ENCODE assay signal across 9 cellular contexts in the genomic region with DNA sequence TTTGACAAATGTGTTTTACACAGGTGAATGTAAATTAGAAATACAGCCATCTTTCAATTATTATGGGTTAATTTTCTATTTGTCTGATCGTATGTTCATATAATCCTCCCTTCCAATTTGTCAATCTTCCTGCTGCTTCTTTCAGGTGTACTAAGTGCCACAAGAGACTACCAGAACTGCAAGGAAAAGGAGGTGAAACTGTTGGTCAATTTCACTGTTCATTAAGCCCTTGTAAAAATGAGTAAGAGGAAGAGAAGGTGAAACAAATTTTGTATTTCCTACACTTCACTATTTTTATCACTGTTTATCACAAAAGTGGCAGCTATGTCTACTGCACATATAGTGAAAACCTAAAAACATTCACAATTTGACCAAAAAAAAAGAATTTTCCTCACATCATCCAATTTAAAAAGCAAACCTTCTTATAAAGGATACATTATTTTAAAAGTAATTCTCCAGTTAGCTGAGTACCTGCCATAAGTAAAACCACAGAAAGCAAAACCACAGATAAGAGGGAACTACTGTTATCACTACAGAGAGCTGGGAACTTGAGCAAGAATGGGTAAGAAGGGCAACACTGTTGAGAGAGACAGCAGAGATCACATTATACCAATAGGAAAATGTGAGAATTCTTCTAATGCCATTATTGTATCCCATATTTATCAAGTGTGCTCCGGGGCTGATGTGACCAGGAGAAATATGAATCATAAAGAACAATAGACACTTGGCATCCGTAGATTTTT.
DNase-seq lines count a peak whose midpoint lies in the region; ATAC-seq and TF ChIP-seq lines count a peak whose summit lies in the region.
"Had no signal": no experiment of that assay in that cellular context is flagged by ENCODE, and none has a peak within 500 bp of the region (broad histone marks: within the 10 kb centered on the region; RNA-seq: fewer than 3 reads in every experiment).

No MANE protein-coding gene starts in this region.

- in situ Hi-C loops in transverse colon (cut with MboI; ENCODE audit: low pct_ligation_motif_present in 1 of 4, low pct_unique_long_range_greater_than_20kb in 1 of 4, low sequenced_read_pairs in 3 of 4), result no loop called here

- H3K27ac ChIP-seq in WERI-Rb-1, result no peak overlapping the region
- H3K27ac ChIP-seq in transverse colon, result no peak overlapping the region

- no peaks in the 10 kb centered on the region for H3K36me3 Mint-ChIP-seq in activated naive CD8-positive, alpha-beta T cell treated with anti-CD3 and anti-CD28 coated beads, Interleukin-2, amount 50 U/mL, for 24 hours (ENCODE audit: low read depth)

- peak; percentile 97 for ATAC-seq in GM18498 (IDR thresholded peaks at IDR 0.05; ENCODE audit: unreplicated experiment)
- peak; percentile 98 for ATAC-seq in GM21515 (IDR thresholded peaks at IDR 0.05; ENCODE audit: unreplicated experiment)
- peak; percentile 99 for ATAC-seq in HG03520 (IDR thresholded peaks at IDR 0.05; ENCODE audit: unreplicated experiment)
- peak; percentile 98 for ATAC-seq in activated naive CD8-positive, alpha-beta T cell treated with anti-CD3 and anti-CD28 coated beads, Interleukin-2, amount 50 U/mL, for 24 hours
- ATAC-seq: Panc1 had no signal

- H3K4me3 ChIP-seq in WERI-Rb-1 (ENCODE audit: low read depth, low read length) (no peak overlapping the region), transverse colon (no peak overlapping the region)

- TF ChIP-seq EP300 in transverse colon (IDR thresholded peaks at IDR 0.05; ENCODE audit: low read depth), result no peak

- WGBS in transverse colon (ENCODE audit: low coverage in 1 of 2), 2 donors, result 49 to 72% methylated on average over 3 of the region's 3 CpGs

- H3K36me3 ChIP-seq in WERI-Rb-1 (no peaks in the 10 kb centered on the region), transverse colon (no peaks in the 10 kb centered on the region)

- TF ChIP-seq POLR2A in transverse colon (IDR thresholded peaks at IDR 0.05), result no peak

- peaks cover 0 to 5% (median 3%) of the 10 kb centered on the region in 4 donors for H3K4me1 ChIP-seq in transverse colon

- TF ChIP-seq CTCF in WERI-Rb-1 (IDR thresholded peaks at IDR 0.05; ENCODE audit: low read depth, low read length) (no peak), transverse colon (IDR thresholded peaks at IDR 0.05) (no peak)

- H3K4me1 Mint-ChIP-seq in activated naive CD8-positive, alpha-beta T cell treated with anti-CD3 and anti-CD28 coated beads, Interleukin-2, amount 50 U/mL, for 24 hours, result peaks cover 8% of the 10 kb centered on the region

- H3K27me3 Mint-ChIP-seq in activated naive CD8-positive, alpha-beta T cell treated with anti-CD3 and anti-CD28 coated beads, Interleukin-2, amount 50 U/mL, for 24 hours, result no peaks in the 10 kb centered on the region

- intact Hi-C loops in transverse colon (cut with DNase I; ENCODE audit: low total_unique reads), result no loop called here

- no peaks in the 10 kb centered on the region for H3K9me3 Mint-ChIP-seq in activated naive CD8-positive, alpha-beta T cell treated with anti-CD3 and anti-CD28 coated beads, Interleukin-2, amount 50 U/mL, for 24 hours

- DNase-seq in activated naive CD8-positive, alpha-beta T cell treated with anti-CD3 and anti-CD28 coated beads, Interleukin-2, amount 50 U/mL, for 24 hours, result no peak
- no peak for DNase-seq in WERI-Rb-1
- DNase-seq in transverse colon, result no peak
- DNase-seq in NCI-H82 treated with DMSO at 0.1 percent for 48 hours (lab: John Stamatoyannopoulos, UW; ENCODE audit: unreplicated experiment), result no peak
- DNase-seq in kidney glomerular epithelial cell (lab: John Stamatoyannopoulos, UW), result no peak

- H3K27me3 ChIP-seq in WERI-Rb-1 (ENCODE audit: insufficient read depth, low read depth, severe bottlenecking) (no peaks in the 10 kb centered on the region), transverse colon (no peaks in the 10 kb centered on the region)

- H3K4me3 Mint-ChIP-seq in activated naive CD8-positive, alpha-beta T cell treated with anti-CD3 and anti-CD28 coated beads, Interleukin-2, amount 50 U/mL, for 24 hours, result no peak overlapping the region

- H3K27ac Mint-ChIP-seq in activated naive CD8-positive, alpha-beta T cell treated with anti-CD3 and anti-CD28 coated beads, Interleukin-2, amount 50 U/mL, for 24 hours, result peak overlapping the region; percentile 10

- H3K9me3 ChIP-seq in WERI-Rb-1 (ENCODE audit: severe bottlenecking) (no peaks in the 10 kb centered on the region), transverse colon (no peaks in the 10 kb centered on the region)
